11 cellular contexts compared by ENCODE assay signal in genomic region chr3:179956416-179956830, GRCh38.
DNase-seq lines count a peak whose midpoint lies in the region; ATAC-seq, FAIRE-seq and TF ChIP-seq lines count a peak whose summit lies in the region.
"Had no signal": no experiment of that assay in that cellular context is flagged by ENCODE, and none has a peak within 500 bp of the region (broad histone marks: within the 10 kb centered on the region; RNA-seq: fewer than 3 reads in every experiment).

No MANE protein-coding gene starts in this region.

- no peaks in the 10 kb centered on the region for H3K4me1 Mint-ChIP-seq in progenitor cell of endocrine pancreas (ENCODE audit: low read depth)

- no peaks in the 10 kb centered on the region for H3K36me3 ChIP-seq in WERI-Rb-1
- H3K36me3 ChIP-seq: thoracic aorta had no signal

- ATAC-seq in GM21381 (IDR thresholded peaks at IDR 0.05; ENCODE audit: unreplicated experiment): peak; percentile 89
- peak; percentile 85 for ATAC-seq in HG03354 (IDR thresholded peaks at IDR 0.05; ENCODE audit: poor library complexity, severe bottlenecking, unreplicated experiment)

- DNase-seq in GM13976 (ENCODE audit: low spot score): peak; percentile 21
- DNase-seq in WERI-Rb-1: no peak
- DNase-seq in progenitor cell of endocrine pancreas (ENCODE audit: low spot score, unreplicated experiment): no peak
- no peak for DNase-seq in GM03348 (ENCODE audit: low spot score)
- DNase-seq in HTR-8/SVneo (ENCODE audit: insufficient read length, low spot score): no peak
- no peak for DNase-seq in foreskin fibroblast
- DNase-seq: NCI-H2171 had no signal

- in situ Hi-C loops in GM13976 (cut with MboI; ENCODE audit: low sequenced_read_pairs, unreplicated experiment): no loop called here

- no peaks in the 10 kb centered on the region for H3K36me3 Mint-ChIP-seq in progenitor cell of endocrine pancreas (ENCODE audit: insufficient read depth)

- TF ChIP-seq CTCF in GM13976 (IDR thresholded peaks at IDR 0.05; ENCODE audit: borderline replicate concordance, control extremely low read depth, extremely low read depth, insufficient read depth, missing control alignments): no peak
- no peak for TF ChIP-seq CTCF in WERI-Rb-1 (IDR thresholded peaks at IDR 0.05; ENCODE audit: low read depth, low read length)
- TF ChIP-seq CTCF in progenitor cell of endocrine pancreas (IDR thresholded peaks at IDR 0.05; ENCODE audit: unreplicated experiment): no peak
- no peak for TF ChIP-seq CTCF in foreskin fibroblast (IDR thresholded peaks at IDR 0.05; ENCODE audit: low read depth, low read length)

- no peak overlapping the region for H3K4me3 Mint-ChIP-seq in progenitor cell of endocrine pancreas (ENCODE audit: low read depth)

- H3K27me3 ChIP-seq in WERI-Rb-1 (ENCODE audit: insufficient read depth, low read depth, severe bottlenecking): no peaks in the 10 kb centered on the region

- H3K9me3 Mint-ChIP-seq in progenitor cell of endocrine pancreas (ENCODE audit: low read depth): peaks cover 3% of the 10 kb centered on the region

- FAIRE-seq in HTR-8/SVneo (lab: Jason Lieb, UNC): no peak
- FAIRE-seq: G401.6 had no signal

- H3K27ac Mint-ChIP-seq in progenitor cell of endocrine pancreas: no peak overlapping the region

- peak overlapping the region; percentile 76 for H3K27ac ChIP-seq in WERI-Rb-1
- H3K27ac ChIP-seq: thoracic aorta had no signal

- H3K9me3 ChIP-seq in WERI-Rb-1 (ENCODE audit: severe bottlenecking): no peaks in the 10 kb centered on the region
- H3K9me3 ChIP-seq: thoracic aorta had no signal

- H3K4me3 ChIP-seq in WERI-Rb-1 (ENCODE audit: low read depth, low read length) (no peak overlapping the region), foreskin fibroblast (ENCODE audit: low read depth in 1 of 2, low read length in 2 of 2) (no peak overlapping the region)
- H3K4me3 ChIP-seq: thoracic aorta had no signal

- H3K27me3 Mint-ChIP-seq in progenitor cell of endocrine pancreas: no peaks in the 10 kb centered on the region
